7 cellular contexts compared by ENCODE assay signal in genomic region chr10:75521194-75521829, GRCh38.
A peak's percentile ranks its signal among the peaks of the same experiment; 100 is the strongest.
DNase-seq lines count a peak whose midpoint lies in the region; ATAC-seq, FAIRE-seq and TF ChIP-seq lines count a peak whose summit lies in the region.
"Not testable (repeated sequence)": the region's sequence is repeated elsewhere in the genome, so short reads cannot be mapped to it uniquely, and the experiment has no call there.

No MANE protein-coding gene starts in this region.

- not testable (repeated sequence) for H3K9me3 Mint-ChIP-seq in H9, WTC11

- H3K23me2 ChIP-seq in H9 (ENCODE audit: insufficient read length, low read depth, low read length, poor library complexity, severe bottlenecking) = not testable (repeated sequence)

- not testable (repeated sequence) for H3K27me3 ChIP-seq in H9 (ENCODE audit: insufficient read depth, low read length); hepatocyte; mesendoderm (ENCODE audit: insufficient read depth, low read length, poor library complexity); pancreas

- H3T11ph ChIP-seq in H9 (ENCODE audit: low read length) = not testable (repeated sequence)

- TF ChIP-seq CTCF in H9 (conservative IDR thresholded peaks at IDR 0.05); WTC11 (IDR thresholded peaks at IDR 0.05); hepatocyte (IDR thresholded peaks at IDR 0.05; ENCODE audit: poor library complexity); pancreas (IDR thresholded peaks at IDR 0.05): not testable (repeated sequence)

- H3K27me3 Mint-ChIP-seq in H9 (ENCODE audit: low read depth) (peaks cover 73% of the 10 kb centered on the region), WTC11 (ENCODE audit: low read depth) (peaks cover 59% of the 10 kb centered on the region)

- CTCF ChIA-PET in WTC11 (lab: Charles Lee) = interaction anchor here (1.0 kb wide), 1 partner anchor 566 kb away, joined by 3 read pairs; no protein-coding TSS in a partner anchor

- H3K14ac ChIP-seq in H9 (ENCODE audit: insufficient read depth, low read length) = not testable (repeated sequence)

- not testable (repeated sequence) for H4K20me1 ChIP-seq in H9 (ENCODE audit: control insufficient read depth, insufficient read depth, insufficient read length); hepatocyte (ENCODE audit: insufficient read depth, poor library complexity, severe bottlenecking)

- H3K27ac ChIP-seq in H9 (ENCODE audit: insufficient read length, low read depth, low read length); hepatocyte; mesendoderm (ENCODE audit: low read depth, low read length); pancreas: not testable (repeated sequence)

- not testable (repeated sequence) for FAIRE-seq in pancreas (lab: Jason Lieb, UNC)

- not testable (repeated sequence) for H4K5ac ChIP-seq in H9 (ENCODE audit: insufficient read length, low read depth, low read length); mesendoderm (ENCODE audit: low read length)

- H3K4me3 ChIP-seq in hepatocyte; mesendoderm (ENCODE audit: low read length); pancreas: not testable (repeated sequence)

- not testable (repeated sequence) for ATAC-seq in WTC11
- peak in 2 of 4 donors; percentile 35 to 75 for ATAC-seq in pancreas

- H3K36me3 Mint-ChIP-seq in H9 (ENCODE audit: insufficient read depth in 1 of 3, low read depth in 3 of 3); WTC11: not testable (repeated sequence)

- not testable (repeated sequence) for H4K8ac ChIP-seq in H9 (replicated peaks; ENCODE audit: insufficient read length, low read depth, low read length); mesendoderm (ENCODE audit: low read depth, low read length)

- not testable (repeated sequence) for H2BK12ac ChIP-seq in H9 (ENCODE audit: insufficient read length, low read depth, low read length)

- not testable (repeated sequence) for H3K79me1 ChIP-seq in H9 (ENCODE audit: insufficient read depth, low read depth, low read length, poor library complexity, severe bottlenecking); mesendoderm (ENCODE audit: low read length)

- intact Hi-C loops in pancreas (cut with DNase I) = not testable (repeated sequence)

- not testable (repeated sequence) for H3K9me2 ChIP-seq in hepatocyte (replicated peaks; ENCODE audit: insufficient read depth)

- H2BK15ac ChIP-seq in H9 (ENCODE audit: low read depth, low read length); mesendoderm (replicated peaks; ENCODE audit: low read depth): not testable (repeated sequence)

- H3K18ac ChIP-seq in H9 (ENCODE audit: insufficient read length, low read depth, low read length); mesendoderm (ENCODE audit: low read length): not testable (repeated sequence)

- H3K56ac ChIP-seq in H9 (ENCODE audit: insufficient read length, low read depth, low read length); mesendoderm (ENCODE audit: low read length): not testable (repeated sequence)

- not testable (repeated sequence) for H2AFZ ChIP-seq in H9 (ENCODE audit: low read length); hepatocyte

- H2AK5ac ChIP-seq in H9 (ENCODE audit: insufficient read length, low read length); mesendoderm (ENCODE audit: low read length): not testable (repeated sequence)

- not testable (repeated sequence) for H3K9ac ChIP-seq in H9 (ENCODE audit: extremely low read depth, insufficient read length, low read length); mesendoderm (ENCODE audit: low read length)

- H3K4me1 ChIP-seq in H9 (ENCODE audit: insufficient read depth, low read length); hepatocyte (ENCODE audit: insufficient read depth); mesendoderm (ENCODE audit: control insufficient read depth, low read depth, low read length); pancreas: not testable (repeated sequence)

- not testable (repeated sequence) for H2BK5ac ChIP-seq in H9 (ENCODE audit: insufficient read length, low read length); mesendoderm (ENCODE audit: low read length)

- H3K4me3 Mint-ChIP-seq in H9 (peak overlapping the region; percentile 50 to 59; a peak in 3 of 5 replicates), WTC11 (peak overlapping the region; percentile 38)

- not testable (repeated sequence) for H3K9me3 ChIP-seq in H9 (ENCODE audit: control insufficient read depth, low read depth, low read length); hepatocyte (ENCODE audit: low read depth); pancreas

- no CpG with 5 or more reads among the region's 16 CpGs for WGBS in H9 (ENCODE audit: extremely low coverage, insufficient read length, low lambda C conversion rate)
- WGBS in hepatocyte (ENCODE audit: low lambda C conversion rate, missing lambda C conversion rate) = 25% methylated on average over 16 of the region's 16 CpGs
- no CpG with 5 or more reads among the region's 16 CpGs for WGBS in mesendoderm (ENCODE audit: extremely low coverage, insufficient coverage, low lambda C conversion rate)
- WGBS in pancreas, 2 donors = 43 to 53% methylated on average over 16 of the region's 16 CpGs

- not testable (repeated sequence) for H4K91ac ChIP-seq in H9 (ENCODE audit: insufficient read length, low read depth, low read length)

- peak; percentile 65 for DNase-seq in H9
- DNase-seq in NCI-H510A (lab: John Stamatoyannopoulos, UW) = peak; percentile 28
- DNase-seq in WTC11 (ENCODE audit: low spot score) = peak; percentile 61
- peak; percentile 54 for DNase-seq in hepatocyte (ENCODE audit: low spot score)
- DNase-seq in left kidney (ENCODE audit: low read depth, low spot score) = peak; percentile 50
- DNase-seq in mesendoderm = peak; percentile 35
- peak; percentile 61 to 75 (median 66) for DNase-seq in pancreas

- not testable (repeated sequence) for H2BK120ac ChIP-seq in H9 (ENCODE audit: low read depth, low read length, poor library complexity, severe bottlenecking); mesendoderm (ENCODE audit: low read depth, low read length)

- H3K79me2 ChIP-seq in H9 (ENCODE audit: insufficient read depth, low read length); hepatocyte; mesendoderm (ENCODE audit: control insufficient read depth, insufficient read depth, low read length): not testable (repeated sequence)

- not testable (repeated sequence) for H3K4me2 ChIP-seq in H9 (ENCODE audit: insufficient read depth, insufficient read length, low read length); mesendoderm (ENCODE audit: low read length)
- peak overlapping the region; percentile 69 for H3K4me2 ChIP-seq in hepatocyte

- not testable (repeated sequence) for H3K27ac Mint-ChIP-seq in H9, WTC11

- POLR2A ChIA-PET in WTC11 (lab: Charles Lee) = not testable (repeated sequence)

- not testable (repeated sequence) for H3K4ac ChIP-seq in H9 (ENCODE audit: low read depth, low read length); mesendoderm (ENCODE audit: low read depth, low read length)

- H3K23ac ChIP-seq in H9 (ENCODE audit: insufficient read length, low read depth, low read length); mesendoderm (ENCODE audit: low read length): not testable (repeated sequence)

- not testable (repeated sequence) for H2BK20ac ChIP-seq in H9 (ENCODE audit: low read depth, low read length, poor library complexity, severe bottlenecking)

- H3K36me3 ChIP-seq in hepatocyte (replicated peaks; ENCODE audit: insufficient read depth, low read depth); mesendoderm (ENCODE audit: control insufficient read depth, insufficient read depth, low read length); pancreas: not testable (repeated sequence)

- H3K4me1 Mint-ChIP-seq in H9, WTC11: not testable (repeated sequence)

TF ChIP-seq in WTC11, 78 proteins besides CTCF, POLR2A, EP300 and RAD21:
- 0 out of 2 replicates have a peak, but pooled peaks have one; percentile 46 for TF ChIP-seq FOXK1 (CRISPR knock-in tag; IDR thresholded peaks at IDR 0.05)
